In genomic region chr7:147984265-147984664, GRCh38 we compare ENCODE assay signal across 10 cellular contexts.
"Had no signal": no experiment of that assay in that cellular context is flagged by ENCODE, and none has a peak within 500 bp of the region (broad histone marks: within the 10 kb centered on the region; RNA-seq: fewer than 3 reads in every experiment).

No MANE protein-coding gene starts in this region.

- H3K4me3 ChIP-seq: GM23338, K562 had no signal

- H3K27ac Mint-ChIP-seq: GM23338, HFFc6 had no signal

- ATAC-seq: GM23338, HCT116, K562 had no signal

- H3K27ac ChIP-seq: HL-60 had no signal

- H3K4me2 ChIP-seq: GM23338 had no signal

- FAIRE-seq: H1, H54, K562 had no signal

- H2AFZ ChIP-seq: GM23338 had no signal

- H3K4me3 Mint-ChIP-seq: GM23338, H9, HFFc6 had no signal

- DNase-seq: H9, HFFc6, IMR-90, KG1 had no signal
